ENCODE assay signal across 18 cellular contexts in genomic region chr6:28282923-28283322, GRCh38. TPM values are rescaled to one million over a fixed set of nuclear protein-coding genes. Genes with fewer than 3 reads are reported as not detected.
DNase-seq lines count a peak whose midpoint lies in the region; ATAC-seq, FAIRE-seq and TF ChIP-seq lines count a peak whose summit lies in the region.
"Had no signal": no experiment of that assay in that cellular context is flagged by ENCODE, and none has a peak within 500 bp of the region (broad histone marks: within the 10 kb centered on the region; RNA-seq: fewer than 3 reads in every experiment).

No MANE protein-coding gene starts in this region.

- intact Hi-C loops in OCI-LY7 (cut with micrococcal nuclease; ENCODE audit: unreplicated experiment): no loop called here

- H3K4me1 ChIP-seq in GM23248 (ENCODE audit: insufficient read depth) (no peaks in the 10 kb centered on the region), OCI-LY7 (ENCODE audit: insufficient read depth, low read length, poor library complexity, severe bottlenecking) (peaks cover 7% of the 10 kb centered on the region)

- CTCF ChIA-PET in OCI-LY7 (lab: Charles Lee; ENCODE audit: unreplicated experiment): no interaction called here

- 0 out of 2 replicates have a peak, but pooled peaks cover 3% of the 10 kb centered on the region for H3F3A ChIP-seq in GM23248 (ENCODE audit: insufficient read depth)

- BruUV-seq in OCI-LY7 (replicated peaks; lab: Mats Ljungman, UMichigan): no TSS peak

- ATAC-seq in HG02884 (IDR thresholded peaks at IDR 0.05; ENCODE audit: unreplicated experiment): no peak
- ATAC-seq: activated T-cell treated with anti-CD3 and anti-CD28 coated beads, Interleukin-2, amount 50 U/mL, for 4 hours; CD8-positive, alpha-beta T cell; naive thymus-derived CD4-positive, alpha-beta T cell had no signal

- H3K9me3 ChIP-seq in GM23248 (ENCODE audit: low read depth): no peaks in the 10 kb centered on the region
- H3K9me3 ChIP-seq in OCI-LY7 (ENCODE audit: low read length): no peaks in the 10 kb centered on the region

- FAIRE-seq in H54 (lab: Jason Lieb, UNC): no peak
- FAIRE-seq: GM19239, islet of Langerhans, urothelium cell line had no signal

- H2AFZ ChIP-seq in GM23248 (no peak overlapping the region), OCI-LY7 (ENCODE audit: low read length) (no peak overlapping the region)

- no peaks in the 10 kb centered on the region for H3K27me3 ChIP-seq in GM23248 (replicated peaks; ENCODE audit: insufficient read depth)

- H3K36me3 ChIP-seq in GM23248 (ENCODE audit: low read depth): peaks cover 6% of the 10 kb centered on the region; the same call in 1 of the 2 replicates
- H3K36me3 ChIP-seq in OCI-LY7 (ENCODE audit: insufficient read depth, low read length): peaks cover 4% of the 10 kb centered on the region; the same call in 1 of the 2 replicates

- H4K20me1 ChIP-seq in GM23248 (ENCODE audit: insufficient read depth) (no peaks in the 10 kb centered on the region), OCI-LY7 (ENCODE audit: insufficient read depth, low read length) (no peaks in the 10 kb centered on the region)

- no peak for TF ChIP-seq POLR2A in H54 (IDR thresholded peaks at IDR 0.05; ENCODE audit: low read depth, low read length)

- H3K9ac ChIP-seq in GM23248: no peak overlapping the region

- H3K27ac ChIP-seq in GM23248 (no peak overlapping the region), OCI-LY7 (ENCODE audit: low read depth, low read length, poor library complexity, severe bottlenecking) (no peak overlapping the region)
- H3K27ac ChIP-seq: VCaP had no signal

- POLR2A ChIA-PET in OCI-LY7 (lab: Charles Lee): interaction anchor here (0.5 kb wide), 1 partner anchor 294 kb away, joined by 4 read pairs; no protein-coding TSS in a partner anchor

- no peaks in the 10 kb centered on the region for H3K9me2 ChIP-seq in GM23248 (ENCODE audit: insufficient read depth)
- H3K9me2 ChIP-seq in OCI-LY7 (ENCODE audit: insufficient read depth, low read length): no peaks in the 10 kb centered on the region

- H3K79me2 ChIP-seq in GM23248 (ENCODE audit: insufficient read depth) (peaks cover 24% of the 10 kb centered on the region), OCI-LY7 (ENCODE audit: insufficient read depth, low read depth, low read length) (no peaks in the 10 kb centered on the region)

- in situ Hi-C loops in GM23248 (cut with MboI): no loop called here

- no peak for TF ChIP-seq CTCF in OCI-LY7 (conservative IDR thresholded peaks at IDR 0.05; ENCODE audit: low read length)

- H3K4me3 ChIP-seq in GM23248 (no peak overlapping the region), OCI-LY7 (ENCODE audit: low read depth, low read length, poor library complexity, severe bottlenecking) (no peak overlapping the region)

- WGBS in GM23248 (ENCODE audit: low coverage in 1 of 2, low lambda C conversion rate in 2 of 2, missing lambda C conversion rate in 2 of 2), 2 experiments: 98 to 100% methylated on average over 2 of the region's 2 CpGs

- H3K4me2 ChIP-seq in GM23248 (ENCODE audit: unreplicated experiment): peak overlapping the region; percentile 95
- peak overlapping the region; percentile 68 for H3K4me2 ChIP-seq in OCI-LY7 (ENCODE audit: low read length)

- DNase-seq in GM23248: peak; percentile 17
- DNase-seq in OCI-LY7 (ENCODE audit: low spot score): no peak
- DNase-seq in glomerular visceral epithelial cell (ENCODE audit: extremely low spot score): peak; percentile 9
- DNase-seq in H54 (ENCODE audit: insufficient read length, low spot score): no peak
- no peak for DNase-seq in effector CD4-positive, alpha-beta T cell
- DNase-seq: activated T-cell treated with anti-CD3 and anti-CD28 coated beads, Interleukin-2, amount 50 U/mL, for 4 hours; CD8-positive, alpha-beta T cell; H7; naive thymus-derived CD4-positive, alpha-beta T cell; NCI-H345; Right ventricle myocardium superior; stimulated activated CD4-positive, alpha-beta T cell treated with anti-CD3 and anti-CD28 coated beads, Interleukin-12 subunit alpha, Interleukin-12 subunit beta, amount 100 ng/mL, for 4 hours; stimulated activated CD8-positive, alpha-beta memory T cell treated with anti-CD3 and anti-CD28 coated beads, Interleukin-4, amount 100 ng/mL, for 48 hours had no signal

RNA-seq across cellular contexts. Expression of gene PGBD1, which starts 1.6 kb away (rescaled TPM):
- 4.9 and 6.7 TPM in 2 replicates for total RNA-seq in GM23248 (2014; rRNA removed; shearing (Covaris generic))
- 4.1 and 5.0 TPM in 2 replicates for polyA plus RNA-seq in GM23248 (2016; fragmentation: Nextera tagmentation; extraction: Ambion mirVana)
- 1.6 and 3.3 TPM in 2 replicates for total RNA-seq in OCI-LY7 (2014; rRNA removed; shearing (Covaris generic))
- 1.6 and 1.9 TPM in 2 replicates for total RNA-seq in OCI-LY7 (2022)

RNA-seq across cellular contexts. Expression of gene ZSCAN26, which starts 16.0 kb away (rescaled TPM):
- 17.5 and 28.5 TPM in 2 replicates for total RNA-seq in GM23248 (2014; rRNA removed; shearing (Covaris generic))
- 14.1 and 15.0 TPM in 2 replicates for polyA plus RNA-seq in GM23248 (2016; fragmentation: Nextera tagmentation; extraction: Ambion mirVana)
- 6.8 and 15.4 TPM in 2 replicates for total RNA-seq in OCI-LY7 (2014; rRNA removed; shearing (Covaris generic))
- total RNA-seq in OCI-LY7 (2022): 2.8 and 6.3 TPM in 2 replicates

RNA-seq across cellular contexts. Expression of gene NKAPL, which starts 23.8 kb away (rescaled TPM):
- 0.97 and 1.9 TPM in 2 replicates for total RNA-seq in GM23248 (2014; rRNA removed; shearing (Covaris generic))
- 3.2 and 3.5 TPM in 2 replicates for polyA plus RNA-seq in GM23248 (2016; fragmentation: Nextera tagmentation; extraction: Ambion mirVana)
- not detected in 2 replicates for total RNA-seq in OCI-LY7 (2014; rRNA removed; shearing (Covaris generic))
- total RNA-seq in OCI-LY7 (2022): not detected in 2 replicates
- total RNA-seq: CD8-positive, alpha-beta T cell; H7 had no signal

RNA-seq across cellular contexts. Expression of gene ZKSCAN4, which starts 30.9 kb away (rescaled TPM):
- total RNA-seq in GM23248 (2014; rRNA removed; shearing (Covaris generic)): 3.7 and 4.2 TPM in 2 replicates
- 3.5 and 3.6 TPM in 2 replicates for polyA plus RNA-seq in GM23248 (2016; fragmentation: Nextera tagmentation; extraction: Ambion mirVana)
- 7.9 and 9.3 TPM in 2 replicates for total RNA-seq in OCI-LY7 (2014; rRNA removed; shearing (Covaris generic))
- 6.9 and 7.9 TPM in 2 replicates for total RNA-seq in OCI-LY7 (2022)

RNA-seq across cellular contexts. Expression of gene ZSCAN31, which starts 53.0 kb away (rescaled TPM):
- 0.54 and 1.3 TPM in 2 replicates for total RNA-seq in GM23248 (2014; rRNA removed; shearing (Covaris generic))
- 0.84 and 1.5 TPM in 2 replicates for polyA plus RNA-seq in GM23248 (2016; fragmentation: Nextera tagmentation; extraction: Ambion mirVana)
- not detected in 2 replicates for total RNA-seq in OCI-LY7 (2014; rRNA removed; shearing (Covaris generic))
- not detected in 2 replicates for total RNA-seq in OCI-LY7 (2022)

Comparison
In these comparisons a context has a peak if more than half of its experiments do, and no peak if none do; other contexts are left out.
1. DNase-seq: peak in GM23248 (single experiment) and glomerular visceral epithelial cell (single experiment); none in OCI-LY7 (single experiment), H54 (single experiment) and effector CD4-positive, alpha-beta T cell (single experiment).